36 cellular contexts compared by ENCODE assay signal in the genomic region with DNA sequence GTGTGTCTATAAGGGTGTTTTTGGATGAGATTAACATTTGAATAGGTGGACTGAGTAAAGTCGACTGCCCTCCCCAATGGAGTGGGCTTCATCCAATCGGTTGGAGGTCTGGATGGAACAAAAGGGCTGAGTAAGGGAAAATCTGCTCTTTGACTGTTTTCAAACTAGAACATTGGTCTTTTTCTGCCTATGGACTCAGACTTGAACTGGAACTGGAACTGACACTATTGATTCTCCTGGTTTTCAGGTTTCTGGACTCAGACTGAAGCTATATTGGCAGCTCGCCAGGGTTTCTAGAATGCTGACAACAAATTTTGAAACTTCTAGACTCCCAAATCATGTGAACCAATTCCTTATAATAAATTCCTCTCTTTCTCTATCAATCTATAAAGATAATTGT.
"Had no signal": no experiment of that assay in that cellular context is flagged by ENCODE, and none has a peak within 500 bp of the region (broad histone marks: within the 10 kb centered on the region; RNA-seq: fewer than 3 reads in every experiment).

No MANE protein-coding gene starts in this region.

- H3K9me3 Mint-ChIP-seq: activated T-helper 1 cell treated with anti-CD3 and anti-CD28 coated beads, Interleukin-12 subunit alpha, Interleukin-12 subunit beta, Interleukin-2, Interleukin-4 antibody, amounts not matched to agents 30 ng/mL and 10 ng/mL and 1 ng/mL, durations not matched to agents 14 hours and 24 hours and 36 hours; T-helper 1 cell treated with Interleukin-12 subunit alpha and Interleukin-12 subunit beta and Interleukin-4 antibody, amounts not matched to agents 30 μg/mL and 1 μg/mL, for 36 hours had no signal

- H3K4me3 Mint-ChIP-seq: activated B cell treated with CpG ODN at 0.5 μM for 24 hours; activated CD8-positive, alpha-beta T cell treated with anti-CD3 and anti-CD28 coated beads for 36 hours; activated naive CD4-positive, alpha-beta T cell treated with anti-CD3 and anti-CD28 coated beads for 36 hours; activated naive CD4-positive, alpha-beta T cell treated with anti-CD3 and anti-CD28 coated beads, Interleukin-2, amount 50 U/mL, for 24 hours; activated naive CD8-positive, alpha-beta T cell treated with anti-CD3 and anti-CD28 coated beads for 36 hours; activated naive CD8-positive, alpha-beta T cell treated with anti-CD3 and anti-CD28 coated beads, Interleukin-2, amount 50 U/mL, for 24 hours; activated T-helper 1 cell treated with anti-CD3 and anti-CD28 coated beads, Interleukin-12 subunit alpha, Interleukin-12 subunit beta, Interleukin-2, Interleukin-4 antibody, amounts not matched to agents 30 ng/mL and 10 ng/mL and 1 ng/mL, durations not matched to agents 14 hours and 24 hours and 36 hours; brain; T-cell; T-helper 1 cell treated with Interleukin-12 subunit alpha and Interleukin-12 subunit beta and Interleukin-4 antibody, amounts not matched to agents 30 μg/mL and 1 μg/mL, for 36 hours; T-helper 2 cell treated with Interferon-gamma antibody and Interleukin-4, amounts not matched to agents 5 μg/mL and 100 μg/mL, for 36 hours had no signal

- H3K36me3 ChIP-seq: adrenal gland, ascending aorta, breast epithelium, cardiac muscle cell, colonic mucosa, esophagus squamous epithelium, gastroesophageal sphincter, WERI-Rb-1 had no signal

- FAIRE-seq: endometrium, endothelial cell of umbilical vein had no signal

- H3K27me3 ChIP-seq: adrenal gland, ascending aorta, breast epithelium, cardiac muscle cell, colonic mucosa, esophagus squamous epithelium, gastroesophageal sphincter had no signal

- H3K27ac Mint-ChIP-seq: activated B cell treated with CpG ODN at 0.5 μM for 24 hours; activated CD8-positive, alpha-beta T cell treated with anti-CD3 and anti-CD28 coated beads for 36 hours; activated naive CD4-positive, alpha-beta T cell treated with anti-CD3 and anti-CD28 coated beads for 36 hours; activated naive CD4-positive, alpha-beta T cell treated with anti-CD3 and anti-CD28 coated beads, Interleukin-2, amount 50 U/mL, for 24 hours; activated naive CD8-positive, alpha-beta T cell treated with anti-CD3 and anti-CD28 coated beads for 36 hours; activated naive CD8-positive, alpha-beta T cell treated with anti-CD3 and anti-CD28 coated beads, Interleukin-2, amount 50 U/mL, for 24 hours; activated T-helper 1 cell treated with anti-CD3 and anti-CD28 coated beads, Interleukin-12 subunit alpha, Interleukin-12 subunit beta, Interleukin-2, Interleukin-4 antibody, amounts not matched to agents 30 ng/mL and 10 ng/mL and 1 ng/mL, durations not matched to agents 14 hours and 24 hours and 36 hours; activated T-helper 2 cell treated with anti-CD3 and anti-CD28 coated beads, Interferon-gamma antibody, Interleukin-2, Interleukin-4, amounts not matched to agents 10 μg/mL and 5 μg/mL and 100 μg/mL, durations not matched to agents 14 hours and 24 hours and 36 hours; brain; T-cell; T-helper 1 cell treated with Interleukin-12 subunit alpha and Interleukin-12 subunit beta and Interleukin-4 antibody, amounts not matched to agents 30 μg/mL and 1 μg/mL, for 36 hours; T-helper 2 cell treated with Interferon-gamma antibody and Interleukin-4, amounts not matched to agents 5 μg/mL and 100 μg/mL, for 36 hours had no signal

- H3K9me3 ChIP-seq: adrenal gland, ascending aorta, breast epithelium, colonic mucosa, gastroesophageal sphincter had no signal

- H3K4me1 ChIP-seq: adrenal gland, ascending aorta, breast epithelium, colonic mucosa, esophagus squamous epithelium, gastroesophageal sphincter had no signal

- H3K4me1 Mint-ChIP-seq: activated B cell treated with CpG ODN at 0.5 μM for 24 hours; activated naive CD4-positive, alpha-beta T cell treated with anti-CD3 and anti-CD28 coated beads, Interleukin-2, amount 50 U/mL, for 24 hours; activated naive CD8-positive, alpha-beta T cell treated with anti-CD3 and anti-CD28 coated beads for 36 hours; activated naive CD8-positive, alpha-beta T cell treated with anti-CD3 and anti-CD28 coated beads, Interleukin-2, amount 50 U/mL, for 24 hours; brain; T-cell had no signal

- H3K36me3 Mint-ChIP-seq: activated naive CD4-positive, alpha-beta T cell treated with anti-CD3 and anti-CD28 coated beads, Interleukin-2, amount 50 U/mL, for 24 hours; activated naive CD8-positive, alpha-beta T cell treated with anti-CD3 and anti-CD28 coated beads for 36 hours; brain; T-cell had no signal

- H3K27ac ChIP-seq: adrenal gland, ascending aorta, breast epithelium, cardiac muscle cell, colonic mucosa, epithelial cell of prostate, esophagus squamous epithelium, gastroesophageal sphincter, WERI-Rb-1 had no signal

- H3K4me3 ChIP-seq: adrenal gland, ascending aorta, breast epithelium, cardiac muscle cell, colonic mucosa, esophagus squamous epithelium, gastroesophageal sphincter had no signal

- H3K27me3 Mint-ChIP-seq: activated B cell treated with CpG ODN at 0.5 μM for 24 hours; activated CD8-positive, alpha-beta T cell treated with anti-CD3 and anti-CD28 coated beads for 36 hours; activated naive CD4-positive, alpha-beta T cell treated with anti-CD3 and anti-CD28 coated beads, Interleukin-2, amount 50 U/mL, for 24 hours; activated naive CD8-positive, alpha-beta T cell treated with anti-CD3 and anti-CD28 coated beads for 36 hours; activated naive CD8-positive, alpha-beta T cell treated with anti-CD3 and anti-CD28 coated beads, Interleukin-2, amount 50 U/mL, for 24 hours; brain; T-cell had no signal

- ATAC-seq: activated CD4-positive, CD25-positive, alpha-beta regulatory T cell treated with anti-CD3 and anti-CD28 coated beads, Interleukin-2, amount 50 U/mL, for 24 hours; activated CD8-positive, alpha-beta T cell treated with anti-CD3 and anti-CD28 coated beads for 36 hours; activated naive CD8-positive, alpha-beta T cell treated with anti-CD3 and anti-CD28 coated beads, Interleukin-2, amount 50 U/mL, for 24 hours; gastroesophageal sphincter; T-cell had no signal

- DNase-seq: activated B cell treated with CpG ODN at 0.5 μM for 24 hours; activated CD4-positive, alpha-beta T cell treated with anti-CD3 and anti-CD28 coated beads for 48 hours; activated CD4-positive, alpha-beta T cell treated with anti-CD3 and anti-CD28 coated beads, Interleukin-2, amount 50 U/mL, for 1 hour; activated CD4-positive, alpha-beta T cell treated with anti-CD3 and anti-CD28 coated beads, Interleukin-2, amount 50 U/mL, for 48 hours; activated CD8-positive, alpha-beta memory T cell treated with anti-CD3 and anti-CD28 coated beads for 24 hours; activated CD8-positive, alpha-beta T cell treated with anti-CD3 and anti-CD28 coated beads for 36 hours; activated effector memory CD4-positive, alpha-beta T cell treated with anti-CD3 and anti-CD28 coated beads, Interleukin-2, amount 50 U/mL, for 16 hours; activated naive CD4-positive, alpha-beta T cell treated with anti-CD3 and anti-CD28 coated beads for 36 hours; activated naive CD8-positive, alpha-beta T cell treated with anti-CD3 and anti-CD28 coated beads for 36 hours; activated naive CD8-positive, alpha-beta T cell treated with anti-CD3 and anti-CD28 coated beads, Interleukin-2, amount 50 U/mL, for 24 hours; activated T-cell treated with anti-CD3 and anti-CD28 coated beads, Interleukin-2, amount 50 U/mL, for 1 hour; activated T-cell treated with anti-CD3 and anti-CD28 coated beads, Interleukin-2, amount 50 U/mL, for 48 hours; adrenal gland; central memory CD4-positive, alpha-beta T cell; cerebellar nuclear complex; colonic mucosa; effector CD8-positive, alpha-beta T cell; esophagus squamous epithelium; foreskin melanocyte; T-cell; T1000; WERI-Rb-1 had no signal
